Comparison of ENCODE assay signal across 6 cellular contexts in the genomic region with DNA sequence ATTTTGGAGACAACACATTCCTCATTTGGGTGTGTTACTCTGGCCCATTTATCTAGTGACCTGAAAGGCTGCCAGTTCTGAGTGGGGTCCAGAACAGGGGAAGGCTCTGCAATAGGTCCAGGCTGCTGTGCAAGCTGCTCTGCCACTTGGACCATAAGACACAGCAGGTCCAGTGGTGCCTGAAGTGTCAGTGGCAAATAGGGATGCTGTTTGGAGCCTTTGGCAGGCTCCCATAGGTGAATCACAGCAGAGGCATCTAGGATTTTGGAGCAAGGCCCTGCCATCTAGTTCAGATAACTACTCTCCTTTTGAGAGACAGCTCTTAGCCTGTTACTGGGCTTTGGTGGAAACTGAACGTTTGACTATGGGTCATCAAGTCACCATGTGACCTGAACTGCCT. TPM values are rescaled to one million over a fixed set of nuclear protein-coding genes. Genes with fewer than 3 reads are reported as not detected.
"Had no signal": no experiment of that assay in that cellular context is flagged by ENCODE, and none has a peak within 500 bp of the region (broad histone marks: within the 10 kb centered on the region; RNA-seq: fewer than 3 reads in every experiment).

No MANE protein-coding gene starts in this region.

RNA-seq across cellular contexts. Expression of a gene that starts 9.9 kb away (rescaled TPM):
- total RNA-seq: HepG2, HT1080, IMR-90, PC-3, SK-MEL-5 had no signal
- polyA plus RNA-seq: HepG2, IMR-90, SK-N-SH had no signal

RNA-seq across cellular contexts. Expression of a gene that starts 24.2 kb away (rescaled TPM):
- total RNA-seq: HepG2, HT1080, IMR-90, PC-3, SK-MEL-5 had no signal
- polyA plus RNA-seq: HepG2, IMR-90, SK-N-SH had no signal

RNA-seq across cellular contexts. Expression of a gene that starts 43.6 kb away (rescaled TPM):
- total RNA-seq: IMR-90, SK-MEL-5 had no signal
- polyA plus RNA-seq: SK-N-SH had no signal

RNA-seq across cellular contexts. Expression of a gene that starts 44.3 kb away (rescaled TPM):
- total RNA-seq: HT1080, IMR-90 had no signal
